In genomic region chr9:127915801-127916664, GRCh38 we compare ENCODE assay signal across 9 cellular contexts. TPM values are rescaled to one million over a fixed set of nuclear protein-coding genes. Genes with fewer than 3 reads are reported as not detected.
A peak's percentile ranks its signal among the peaks of the same experiment; 100 is the strongest.
DNase-seq lines count a peak whose midpoint lies in the region; ATAC-seq and TF ChIP-seq lines count a peak whose summit lies in the region.
"Had no signal": no experiment of that assay in that cellular context is flagged by ENCODE, and none has a peak within 500 bp of the region (broad histone marks: within the 10 kb centered on the region; RNA-seq: fewer than 3 reads in every experiment).

No MANE protein-coding gene starts in this region.

- intact Hi-C loops in ovary (cut with DNase I): loop anchor here in 1 of 4 donors (5.0 kb wide), 1 partner anchor 129 kb away; the partner anchor contains the start of gene CDK9

- no peaks in the 10 kb centered on the region for H3K9me3 Mint-ChIP-seq in activated CD8-positive, alpha-beta memory T cell treated with anti-CD3 and anti-CD28 coated beads, Interleukin-2, amount 10 ng/mL, durations not matched to agents 7 days and 5 days (ENCODE audit: low read depth)

- peak; percentile 9 for ATAC-seq in activated CD8-positive, alpha-beta memory T cell treated with anti-CD3 and anti-CD28 coated beads, Interleukin-2, amount 10 ng/mL, durations not matched to agents 7 days and 5 days
- ATAC-seq in HG03045 (IDR thresholded peaks at IDR 0.05; ENCODE audit: unreplicated experiment): no peak
- ATAC-seq in HG02870 (IDR thresholded peaks at IDR 0.05; ENCODE audit: unreplicated experiment): no peak

- H3K27ac ChIP-seq in SJCRH30: peak overlapping the region; percentile 72
- peak overlapping the region; percentile 39 to 62 for H3K27ac ChIP-seq in ovary
- H3K27ac ChIP-seq: epithelial cell of prostate had no signal

- H3K36me3 ChIP-seq in SJCRH30 (peaks cover 9% of the 10 kb centered on the region; the same call in 1 of the 2 replicates), ovary (no peaks in the 10 kb centered on the region)

- H3K27me3 ChIP-seq in SJCRH30: no peaks in the 10 kb centered on the region
- H3K27me3 ChIP-seq in ovary: no peaks in the 10 kb centered on the region

- CTCF ChIA-PET in activated CD8-positive, alpha-beta memory T cell treated with anti-CD3 and anti-CD28 coated beads, Interleukin-2, amount 10 ng/mL, durations not matched to agents 7 days and 5 days (lab: Charles Lee): interaction anchor here (0.6 to 4.2 kb wide), 19 partner anchors 10 to 202 kb away, joined by 3 to 26 read pairs (median 4); partner anchors contain the start of genes CDK9, NAIF1, SLC25A25 and ST6GALNAC6

- H3K9me3 ChIP-seq in SJCRH30 (replicated peaks) (no peaks in the 10 kb centered on the region), ovary (no peaks in the 10 kb centered on the region)

- peak overlapping the region; percentile 81 for H3K4me3 Mint-ChIP-seq in activated CD8-positive, alpha-beta memory T cell treated with anti-CD3 and anti-CD28 coated beads, Interleukin-2, amount 10 ng/mL, durations not matched to agents 7 days and 5 days

- H3K36me3 Mint-ChIP-seq in activated CD8-positive, alpha-beta memory T cell treated with anti-CD3 and anti-CD28 coated beads, Interleukin-2, amount 10 ng/mL, durations not matched to agents 7 days and 5 days: peaks cover 24% of the 10 kb centered on the region

- H3K4me3 ChIP-seq in SJCRH30 (peak overlapping the region; percentile 68), ovary (peak overlapping the region; percentile 76)

- peaks cover 24% of the 10 kb centered on the region for H3K4me1 ChIP-seq in SJCRH30
- H3K4me1 ChIP-seq in ovary (ENCODE audit: insufficient read depth): peaks cover 4% of the 10 kb centered on the region

- peak overlapping the region; percentile 91 for H3K27ac Mint-ChIP-seq in activated CD8-positive, alpha-beta memory T cell treated with anti-CD3 and anti-CD28 coated beads, Interleukin-2, amount 10 ng/mL, durations not matched to agents 7 days and 5 days

- no peak for TF ChIP-seq CTCF in ovary (IDR thresholded peaks at IDR 0.05)

- no peaks in the 10 kb centered on the region for H3K27me3 Mint-ChIP-seq in activated CD8-positive, alpha-beta memory T cell treated with anti-CD3 and anti-CD28 coated beads, Interleukin-2, amount 10 ng/mL, durations not matched to agents 7 days and 5 days

- TF ChIP-seq EP300 in ovary (IDR thresholded peaks at IDR 0.05): no peak

- TF ChIP-seq POLR2A in erythroblast (IDR thresholded peaks at IDR 0.05; ENCODE audit: low read length) (no peak), ovary (IDR thresholded peaks at IDR 0.05) (no peak)

- H3K4me1 Mint-ChIP-seq in activated CD8-positive, alpha-beta memory T cell treated with anti-CD3 and anti-CD28 coated beads, Interleukin-2, amount 10 ng/mL, durations not matched to agents 7 days and 5 days: peaks cover 77% of the 10 kb centered on the region

- peak; percentile 83 for DNase-seq in activated CD8-positive, alpha-beta memory T cell treated with anti-CD3 and anti-CD28 coated beads, Interleukin-2, amount 10 ng/mL, durations not matched to agents 7 days and 5 days
- no peak for DNase-seq in activated CD8-positive, alpha-beta memory T cell treated with anti-CD3 and anti-CD28 coated beads, Interleukin-2, amount 50 U/mL, for 4 hours
- DNase-seq in SJCRH30 (peak; percentile 89 to 91), erythroblast (lab: John Stamatoyannopoulos, UW) (peak; percentile 40 to 51), ovary (peak in 1 of 5 donors; percentile 36), UCSD-AML1 (lab: John Stamatoyannopoulos, UW; ENCODE audit: unreplicated experiment) (no peak)

- WGBS in ovary, 3 donors: 19 to 26% (median 22%) methylated on average over 23 of the region's 23 CpGs

RNA-seq across cellular contexts. Expression of gene ST6GALNAC4, which starts 0.8 kb away (rescaled TPM):
- total RNA-seq in activated CD8-positive, alpha-beta memory T cell treated with anti-CD3 and anti-CD28 coated beads, Interleukin-2, amount 10 ng/mL, durations not matched to agents 7 days and 5 days: 10 to 100 TPM; 64.7 to 71.4 TPM
- total RNA-seq in SJCRH30 (2014; rRNA removed; shearing (Covaris generic)): 19.6 and 24.3 TPM in 2 replicates
- 10 to 100 TPM; 29.5 to 58.4 (median 46.4) TPM for total RNA-seq in ovary
- 10 to 100 TPM in 1 of 2 donors, 1 to 10 TPM in 1; 2.2 to 34.0 TPM for polyA plus RNA-seq in ovary

RNA-seq across cellular contexts. Expression of gene PIP5KL1, which starts 14.5 kb away (rescaled TPM):
- 1 to 10 TPM; 1.8 to 2.6 TPM for total RNA-seq in activated CD8-positive, alpha-beta memory T cell treated with anti-CD3 and anti-CD28 coated beads, Interleukin-2, amount 10 ng/mL, durations not matched to agents 7 days and 5 days
- total RNA-seq in SJCRH30 (2014; rRNA removed; shearing (Covaris generic)): 0.20 and 0.51 TPM in 2 replicates
- 1 to 10 TPM in 6 of 7 donors, under 1 TPM in 1; 0.48 to 4.0 (median 2.0) TPM for total RNA-seq in ovary
- polyA plus RNA-seq in ovary: under 1 TPM; 0.10 to 0.35 TPM

RNA-seq across cellular contexts. Expression of gene ST6GALNAC6, which starts 16.6 kb away (rescaled TPM):
- 10 to 100 TPM; 75.7 to 93.5 TPM for total RNA-seq in activated CD8-positive, alpha-beta memory T cell treated with anti-CD3 and anti-CD28 coated beads, Interleukin-2, amount 10 ng/mL, durations not matched to agents 7 days and 5 days
- total RNA-seq in SJCRH30 (2014; rRNA removed; shearing (Covaris generic)): 59.9 and 61.5 TPM in 2 replicates
- 100 to 1,000 TPM in 5 of 7 donors, 10 to 100 TPM in 2; 58.5 to 141 (median 111) TPM for total RNA-seq in ovary
- 100 to 1,000 TPM in 1 of 2 donors, 10 to 100 TPM in 1; 52.5 to 145 TPM for polyA plus RNA-seq in ovary

RNA-seq across cellular contexts. Expression of gene DPM2, which starts 21.6 kb away (rescaled TPM):
- total RNA-seq in activated CD8-positive, alpha-beta memory T cell treated with anti-CD3 and anti-CD28 coated beads, Interleukin-2, amount 10 ng/mL, durations not matched to agents 7 days and 5 days: 10 to 100 TPM; 51.4 to 53.5 TPM
- total RNA-seq in SJCRH30 (2014; rRNA removed; shearing (Covaris generic)): 44.7 and 46.4 TPM in 2 replicates
- 10 to 100 TPM; 10.6 to 37.1 (median 27.8) TPM for total RNA-seq in ovary
- 10 to 100 TPM; 22.7 to 27.2 TPM for polyA plus RNA-seq in ovary

RNA-seq across cellular contexts. Expression of gene AK1, which starts 38.6 kb away (rescaled TPM):
- total RNA-seq in activated CD8-positive, alpha-beta memory T cell treated with anti-CD3 and anti-CD28 coated beads, Interleukin-2, amount 10 ng/mL, durations not matched to agents 7 days and 5 days: 10 to 100 TPM; 33.6 to 34.3 TPM
- total RNA-seq in SJCRH30 (2014; rRNA removed; shearing (Covaris generic)): 31.4 and 36.4 TPM in 2 replicates
- 100 to 1,000 TPM in 6 of 7 donors, 10 to 100 TPM in 1; 30.9 to 174 (median 151) TPM for total RNA-seq in ovary
- polyA plus RNA-seq in ovary: 10 to 100 TPM; 37.7 to 87.4 TPM

Comparison
In these comparisons a context has a peak if more than half of its experiments do, and no peak if none do; other contexts are left out.
1. DNase-seq: peak in activated CD8-positive, alpha-beta memory T cell treated with anti-CD3 and anti-CD28 coated beads, Interleukin-2, amount 10 ng/mL, durations not matched to agents 7 days and 5 days (single experiment), SJCRH30 (2 of 2) and erythroblast (2 of 2); none in activated CD8-positive, alpha-beta memory T cell treated with anti-CD3 and anti-CD28 coated beads, Interleukin-2, amount 50 U/mL, for 4 hours (single experiment) and UCSD-AML1 (single experiment).